Comparison of ENCODE assay signal across 8 cellular contexts in genomic region chr20:58889334-58890072, GRCh38. TPM values are rescaled to one million over a fixed set of nuclear protein-coding genes. Genes with fewer than 3 reads are reported as not detected.
DNase-seq lines count a peak whose midpoint lies in the region; ATAC-seq and TF ChIP-seq lines count a peak whose summit lies in the region.

No MANE protein-coding gene starts in this region.

- H3K36me3 ChIP-seq in GM23338 (ENCODE audit: insufficient read depth), result no peaks in the 10 kb centered on the region
- no peaks in the 10 kb centered on the region for H3K36me3 ChIP-seq in esophagus squamous epithelium

- H3K27me3 Mint-ChIP-seq in GM23338 (ENCODE audit: insufficient read depth, low read depth, poor library complexity), result peaks cover 15% of the 10 kb centered on the region
- no peaks in the 10 kb centered on the region for H3K27me3 Mint-ChIP-seq in T-cell
- H3K27me3 Mint-ChIP-seq in progenitor cell of endocrine pancreas, result no peaks in the 10 kb centered on the region

- H3K27ac ChIP-seq in GM23338 (ENCODE audit: low read depth), result no peak overlapping the region
- H3K27ac ChIP-seq in esophagus squamous epithelium, result peak overlapping the region; percentile 86 to 99 (median 96)

- H3K79me2 ChIP-seq in GM23338 (replicated peaks; ENCODE audit: insufficient read depth), result peaks cover 38% of the 10 kb centered on the region

- H4K20me1 ChIP-seq in GM23338 (replicated peaks; ENCODE audit: insufficient read depth), result no peaks in the 10 kb centered on the region

- 36 to 62% methylated on average over 39 to 42 of the region's 79 CpGs for WGBS in esophagus squamous epithelium, 2 donors

- no peak for DNase-seq in GM23338 (ENCODE audit: low spot score)
- DNase-seq in T-cell, result peak in 5 of 34 experiments; percentile 6 to 44 (median 11)
- DNase-seq in esophagus squamous epithelium (lab: John Stamatoyannopoulos, UW), result no peak
- no peak for DNase-seq in progenitor cell of endocrine pancreas (ENCODE audit: low spot score, unreplicated experiment)
- DNase-seq in NCI-H1436 treated with DMSO at 0.1 percent for 48 hours (lab: John Stamatoyannopoulos, UW), result no peak
- DNase-seq in NCI-H1436 (lab: John Stamatoyannopoulos, UW), result no peak
- no peak for DNase-seq in A172 (ENCODE audit: low spot score)

- H3K9me3 ChIP-seq in esophagus squamous epithelium, result no peaks in the 10 kb centered on the region

- H3K9me2 ChIP-seq in GM23338 (ENCODE audit: insufficient read depth), result 0 out of 2 replicates have a peak, but pooled peaks cover 5% of the 10 kb centered on the region

- H3F3A ChIP-seq in GM23338 (replicated peaks; ENCODE audit: low read depth), result peaks cover 6% of the 10 kb centered on the region; the same call in 1 of the 2 replicates

- H3K4me3 Mint-ChIP-seq in GM23338 (peak overlapping the region; percentile 86), T-cell (peak overlapping the region; percentile 86 to 92 (median 87)), progenitor cell of endocrine pancreas (ENCODE audit: low read depth) (peak overlapping the region; percentile 85)

- H3K4me3 ChIP-seq in GM23338 (peak overlapping the region; percentile 83), esophagus squamous epithelium (peak overlapping the region; percentile 83 to 97 (median 88))

- ATAC-seq in GM23338, result no peak
- peak in 1 of 4 experiments; percentile 1 for ATAC-seq in T-cell (replicated peaks in 1 of 4)
- no peak for ATAC-seq in HG03135 (IDR thresholded peaks at IDR 0.05; ENCODE audit: unreplicated experiment)

- POLR2A ChIA-PET in T-cell (lab: Charles Lee), result interaction anchor here in 1 of 2 donors (0.7 to 1.3 kb wide), 4 partner anchors 18 to 1253 kb away, joined by 3 to 4 read pairs (median 4); no protein-coding TSS in a partner anchor

- peaks cover 23% of the 10 kb centered on the region for H3K4me1 ChIP-seq in GM23338 (ENCODE audit: insufficient read depth)
- peaks cover 11 to 32% (median 19%) of the 10 kb centered on the region in 3 donors for H3K4me1 ChIP-seq in esophagus squamous epithelium

- H3K9me3 Mint-ChIP-seq in GM23338 (no peaks in the 10 kb centered on the region; the same call in 1 of the 3 replicates), T-cell (no peaks in the 10 kb centered on the region), progenitor cell of endocrine pancreas (ENCODE audit: low read depth) (peaks cover 2% of the 10 kb centered on the region)

- CTCF ChIA-PET in T-cell (lab: Charles Lee), result no interaction called here

- peak overlapping the region; percentile 88 for H3K4me2 ChIP-seq in GM23338

- H2AFZ ChIP-seq in GM23338, result no peak overlapping the region

- H3K27ac Mint-ChIP-seq in GM23338 (no peak overlapping the region), T-cell (peak overlapping the region; percentile 90 to 93), progenitor cell of endocrine pancreas (peak overlapping the region; percentile 95)

- no peak for TF ChIP-seq POLR2A in esophagus squamous epithelium (IDR thresholded peaks at IDR 0.05)

- H3K4me1 Mint-ChIP-seq in GM23338 (peaks cover 34% of the 10 kb centered on the region), T-cell (peaks cover 25 to 39% (median 38%) of the 10 kb centered on the region in 3 donors), progenitor cell of endocrine pancreas (ENCODE audit: low read depth) (peaks cover 18% of the 10 kb centered on the region)

- H3K27me3 ChIP-seq in GM23338 (ENCODE audit: insufficient read depth), result peaks cover 8% of the 10 kb centered on the region
- H3K27me3 ChIP-seq in esophagus squamous epithelium, result no peaks in the 10 kb centered on the region

- H3K36me3 Mint-ChIP-seq in GM23338 (ENCODE audit: low read depth) (peaks cover 44% of the 10 kb centered on the region), T-cell (peaks cover 5% of the 10 kb centered on the region), progenitor cell of endocrine pancreas (ENCODE audit: insufficient read depth) (peaks cover 6% of the 10 kb centered on the region)

- intact Hi-C loops in esophagus squamous epithelium (cut with DNase I), result loop anchor here (10.0 kb wide), 1 partner anchor 145 kb away; the partner anchor contains the start of gene ATP5F1E

- TF ChIP-seq CTCF in GM23338 (conservative IDR thresholded peaks at IDR 0.05; ENCODE audit: low read depth in 2 of 2) (no peak), esophagus squamous epithelium (IDR thresholded peaks at IDR 0.05) (no peak), progenitor cell of endocrine pancreas (IDR thresholded peaks at IDR 0.05; ENCODE audit: unreplicated experiment) (no peak)

TF ChIP-seq in GM23338, 12 proteins besides CTCF, POLR2A, EP300 and RAD21 (continues in another document):
- TF ChIP-seq ETS1 (IDR thresholded peaks at IDR 0.05), result no peak
- no peak for TF ChIP-seq POLR2AphosphoS5 (IDR thresholded peaks at IDR 0.05; ENCODE audit: low read depth)
- no peak for TF ChIP-seq EZH2phosphoT487 (IDR thresholded peaks at IDR 0.05; ENCODE audit: unreplicated experiment)
- no peak for TF ChIP-seq CREB1 (CRISPR knock-in tag; IDR thresholded peaks at IDR 0.05; ENCODE audit: low read depth)

RNA-seq across cellular contexts. Expression of gene GNAS, which starts 37.0 kb away (rescaled TPM):
- total RNA-seq in GM23338 (2014; rRNA removed; shearing (Covaris generic)), result 1,032 and 1,042 TPM in 2 replicates
- polyA plus RNA-seq in GM23338 (2016; fragmentation: Nextera tagmentation; extraction: Ambion mirVana), result 917 and 940 TPM in 2 replicates
- total RNA-seq in T-cell, result 100 to 1,000 TPM; 578 to 855 (median 640) TPM
- total RNA-seq in esophagus squamous epithelium, result 100 to 1,000 TPM; 334 to 513 (median 458) TPM
- total RNA-seq in progenitor cell of endocrine pancreas, result 1,570 and 1,613 TPM in 2 replicates
- 416 and 436 TPM in 2 replicates for total RNA-seq in A172 (2014; rRNA removed; shearing (Covaris generic))

RNA-seq across cellular contexts. Expression of gene GNAS-AS1, which starts 38.8 kb away (rescaled TPM):
- 12.1 and 15.0 TPM in 2 replicates for total RNA-seq in GM23338 (2014; rRNA removed; shearing (Covaris generic))
- polyA plus RNA-seq in GM23338 (2016; fragmentation: Nextera tagmentation; extraction: Ambion mirVana), result 11.3 and 12.3 TPM in 2 replicates
- total RNA-seq in T-cell (1 to 10 TPM; 1.1 to 1.7 (median 1.5) TPM), esophagus squamous epithelium (under 1 TPM in 3 of 4 donors, not detected in 1; 0.19 to 0.48 (median 0.34) TPM), progenitor cell of endocrine pancreas (4.3 and 4.4 TPM in 2 replicates)
- total RNA-seq in A172 (2014; rRNA removed; shearing (Covaris generic)), result 1.1 and 1.8 TPM in 2 replicates
